ENCODE assay signal across 19 cellular contexts in the genomic region with DNA sequence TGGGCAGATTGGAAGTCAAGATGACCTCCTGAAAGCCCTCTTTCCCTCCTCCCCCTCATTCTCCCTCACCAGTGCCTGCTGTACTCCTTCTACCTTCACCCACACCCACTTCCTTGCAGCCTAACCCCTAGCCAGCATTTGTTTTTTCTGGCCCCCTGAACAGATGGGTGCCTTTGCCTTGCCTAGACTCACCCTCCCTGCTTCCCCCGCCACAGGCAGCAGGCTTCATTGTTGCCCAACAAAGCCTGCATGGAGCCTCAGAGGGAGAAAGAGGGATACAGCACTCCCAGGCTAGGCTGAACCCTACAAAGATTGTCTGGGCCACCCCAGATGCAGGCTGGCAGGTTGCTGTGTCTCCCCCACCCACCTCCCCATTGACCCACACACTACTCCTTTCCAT. TPM values are rescaled to one million over a fixed set of nuclear protein-coding genes. Genes with fewer than 3 reads are reported as not detected.
DNase-seq lines count a peak whose midpoint lies in the region; ATAC-seq and TF ChIP-seq lines count a peak whose summit lies in the region.
"Had no signal": no experiment of that assay in that cellular context is flagged by ENCODE, and none has a peak within 500 bp of the region (broad histone marks: within the 10 kb centered on the region; RNA-seq: fewer than 3 reads in every experiment).

No MANE protein-coding gene starts in this region.

- H3K27me3 ChIP-seq in right atrium auricular region, result no peaks in the 10 kb centered on the region
- H3K27me3 ChIP-seq in esophagus squamous epithelium, result peaks cover 0 to 5% (median 0%) of the 10 kb centered on the region in 4 donors
- H3K27me3 ChIP-seq in skeletal muscle tissue (ENCODE audit: control insufficient read depth in 3 of 3, insufficient read depth in 3 of 3, low read length in 3 of 3), result no peaks in the 10 kb centered on the region
- no peaks in the 10 kb centered on the region for H3K27me3 ChIP-seq in vagina
- H3K27me3 ChIP-seq: body of pancreas, colonic mucosa had no signal

- H3K4me3 Mint-ChIP-seq in T-helper 2 cell treated with Interferon-gamma antibody and Interleukin-4, amounts not matched to agents 5 μg/mL and 100 μg/mL, for 36 hours, result no peak overlapping the region
- H3K4me3 Mint-ChIP-seq in activated T-cell treated with anti-CD3 and anti-CD28 coated beads, Interleukin-2, amount 50 U/mL, for 72 hours, result no peak overlapping the region
- peak overlapping the region in 2 of 10 donors; percentile 18 to 54 for H3K4me3 Mint-ChIP-seq in naive thymus-derived CD8-positive, alpha-beta T cell
- H3K4me3 Mint-ChIP-seq: activated CD8-positive, alpha-beta memory T cell treated with anti-CD3 and anti-CD28 coated beads, Interleukin-2, amount 10 ng/mL, durations not matched to agents 7 days and 5 days; activated naive CD8-positive, alpha-beta T cell; activated T-helper 17 cell treated with anti-CD3 and anti-CD28 coated beads, Interleukin-2, amount 50 U/mL, for 72 hours; natural killer cell treated with Interleukin-12 subunit alpha and Interleukin-12 subunit beta and Interleukin-15 and Interleukin-18, amount 100 ng/mL, for 72 hours had no signal

- peaks cover 29% of the 10 kb centered on the region for H3K27me3 Mint-ChIP-seq in T-helper 2 cell treated with Interferon-gamma antibody and Interleukin-4, amounts not matched to agents 5 μg/mL and 100 μg/mL, for 36 hours (ENCODE audit: low read depth)
- peaks cover 22% of the 10 kb centered on the region for H3K27me3 Mint-ChIP-seq in activated T-cell treated with anti-CD3 and anti-CD28 coated beads, Interleukin-2, amount 50 U/mL, for 72 hours (ENCODE audit: low read depth)
- H3K27me3 Mint-ChIP-seq in naive thymus-derived CD8-positive, alpha-beta T cell, result peaks cover 0 to 8% (median 0%) of the 10 kb centered on the region in 5 donors
- H3K27me3 Mint-ChIP-seq: activated naive CD8-positive, alpha-beta T cell had no signal

- H3K4me3 ChIP-seq in right atrium auricular region (peak overlapping the region in 1 of 2 donors; percentile 77), esophagus squamous epithelium (peak overlapping the region in 2 of 4 donors; percentile 84 to 90), skeletal muscle tissue (ENCODE audit: low read length in 3 of 3) (peak overlapping the region in 2 of 3 donors; percentile 58 to 83), vagina (no peak overlapping the region)
- H3K4me3 ChIP-seq: body of pancreas, colonic mucosa had no signal

- no peak overlapping the region for H3K27ac Mint-ChIP-seq in T-helper 2 cell treated with Interferon-gamma antibody and Interleukin-4, amounts not matched to agents 5 μg/mL and 100 μg/mL, for 36 hours
- no peak overlapping the region for H3K27ac Mint-ChIP-seq in activated T-cell treated with anti-CD3 and anti-CD28 coated beads, Interleukin-2, amount 50 U/mL, for 72 hours
- peak overlapping the region in 4 of 10 donors; percentile 7 to 74 (median 60) for H3K27ac Mint-ChIP-seq in naive thymus-derived CD8-positive, alpha-beta T cell
- H3K27ac Mint-ChIP-seq: activated CD8-positive, alpha-beta memory T cell treated with anti-CD3 and anti-CD28 coated beads, Interleukin-2, amount 10 ng/mL, durations not matched to agents 7 days and 5 days; activated naive CD8-positive, alpha-beta T cell; activated T-helper 17 cell treated with anti-CD3 and anti-CD28 coated beads, Interleukin-2, amount 50 U/mL, for 72 hours had no signal

- H3K36me3 ChIP-seq in right atrium auricular region, result no peaks in the 10 kb centered on the region
- no peaks in the 10 kb centered on the region for H3K36me3 ChIP-seq in esophagus squamous epithelium
- H3K36me3 ChIP-seq in skeletal muscle tissue (ENCODE audit: control insufficient read depth in 3 of 3, insufficient read depth in 3 of 3, low read length in 3 of 3), result no peaks in the 10 kb centered on the region
- no peaks in the 10 kb centered on the region for H3K36me3 ChIP-seq in vagina
- H3K36me3 ChIP-seq: colonic mucosa had no signal

- H3K4me1 ChIP-seq in right atrium auricular region, result peaks cover 0 to 52% of the 10 kb centered on the region in 2 donors
- peaks cover 0 to 83% (median 13%) of the 10 kb centered on the region in 3 donors for H3K4me1 ChIP-seq in esophagus squamous epithelium
- peaks cover 54 to 67% (median 61%) of the 10 kb centered on the region in 3 donors for H3K4me1 ChIP-seq in skeletal muscle tissue (ENCODE audit: control insufficient read depth in 3 of 3, insufficient read depth in 3 of 3, low read length in 3 of 3)
- H3K4me1 ChIP-seq in vagina, result peaks cover 39% of the 10 kb centered on the region
- H3K4me1 ChIP-seq: colonic mucosa had no signal

- intact Hi-C loops in left ventricle myocardium superior (cut with micrococcal nuclease), result no loop called here
- intact Hi-C loops in esophagus squamous epithelium (cut with DNase I), result no loop called here
- intact Hi-C loops in vagina (cut with DNase I), result no loop called here

- ATAC-seq in left ventricle myocardium superior, result no peak
- no peak for ATAC-seq in activated T-cell treated with anti-CD3 and anti-CD28 coated beads, Interleukin-2, amount 50 U/mL, for 72 hours (replicated peaks in 1 of 2)
- no peak for ATAC-seq in naive thymus-derived CD8-positive, alpha-beta T cell
- ATAC-seq: activated CD8-positive, alpha-beta memory T cell treated with anti-CD3 and anti-CD28 coated beads, Interleukin-2, amount 10 ng/mL, durations not matched to agents 7 days and 5 days; activated T-helper 17 cell treated with anti-CD3 and anti-CD28 coated beads, Interleukin-2, amount 50 U/mL, for 72 hours; body of pancreas; natural killer cell treated with Interleukin-12 subunit alpha and Interleukin-12 subunit beta and Interleukin-15 and Interleukin-18, amount 100 ng/mL, for 72 hours had no signal

- H3K9me3 Mint-ChIP-seq in T-helper 2 cell treated with Interferon-gamma antibody and Interleukin-4, amounts not matched to agents 5 μg/mL and 100 μg/mL, for 36 hours, result no peaks in the 10 kb centered on the region
- no peaks in the 10 kb centered on the region for H3K9me3 Mint-ChIP-seq in activated T-cell treated with anti-CD3 and anti-CD28 coated beads, Interleukin-2, amount 50 U/mL, for 72 hours
- H3K9me3 Mint-ChIP-seq in naive thymus-derived CD8-positive, alpha-beta T cell, result no peaks in the 10 kb centered on the region
- H3K9me3 Mint-ChIP-seq: activated T-helper 17 cell treated with anti-CD3 and anti-CD28 coated beads, Interleukin-2, amount 50 U/mL, for 72 hours; natural killer cell treated with Interleukin-12 subunit alpha and Interleukin-12 subunit beta and Interleukin-15 and Interleukin-18, amount 100 ng/mL, for 72 hours had no signal

- H3K27ac ChIP-seq in right atrium auricular region (peak overlapping the region; percentile 8 to 85), esophagus squamous epithelium (peak overlapping the region in 3 of 4 donors; percentile 12 to 94 (median 42)), skeletal muscle tissue (ENCODE audit: low read depth, low read length) (peak overlapping the region; percentile 43), vagina (peak overlapping the region; percentile 23)
- H3K27ac ChIP-seq: colonic mucosa had no signal

- peak overlapping the region in 2 of 3 donors; percentile 30 to 97 for H3K9ac ChIP-seq in skeletal muscle tissue (ENCODE audit: low read depth in 1 of 3, low read length in 3 of 3)

- 78 to 80% methylated on average over 1 of the region's 1 CpG for WGBS in esophagus squamous epithelium, 2 donors

- peaks cover 1% of the 10 kb centered on the region for H3K4me1 Mint-ChIP-seq in T-helper 2 cell treated with Interferon-gamma antibody and Interleukin-4, amounts not matched to agents 5 μg/mL and 100 μg/mL, for 36 hours (ENCODE audit: low read depth)
- peaks cover 10% of the 10 kb centered on the region for H3K4me1 Mint-ChIP-seq in activated T-cell treated with anti-CD3 and anti-CD28 coated beads, Interleukin-2, amount 50 U/mL, for 72 hours (ENCODE audit: low read depth)
- peaks cover 12 to 38% (median 24%) of the 10 kb centered on the region in 4 donors for H3K4me1 Mint-ChIP-seq in naive thymus-derived CD8-positive, alpha-beta T cell
- H3K4me1 Mint-ChIP-seq: activated CD8-positive, alpha-beta memory T cell treated with anti-CD3 and anti-CD28 coated beads, Interleukin-2, amount 10 ng/mL, durations not matched to agents 7 days and 5 days had no signal

- H3K36me3 Mint-ChIP-seq in T-helper 2 cell treated with Interferon-gamma antibody and Interleukin-4, amounts not matched to agents 5 μg/mL and 100 μg/mL, for 36 hours (ENCODE audit: low read depth), result no peaks in the 10 kb centered on the region
- no peaks in the 10 kb centered on the region for H3K36me3 Mint-ChIP-seq in activated T-cell treated with anti-CD3 and anti-CD28 coated beads, Interleukin-2, amount 50 U/mL, for 72 hours (ENCODE audit: insufficient read depth in 2 of 2)
- H3K36me3 Mint-ChIP-seq in naive thymus-derived CD8-positive, alpha-beta T cell, result no peaks in the 10 kb centered on the region
- H3K36me3 Mint-ChIP-seq: activated CD8-positive, alpha-beta memory T cell treated with anti-CD3 and anti-CD28 coated beads, Interleukin-2, amount 10 ng/mL, durations not matched to agents 7 days and 5 days; activated naive CD8-positive, alpha-beta T cell; natural killer cell treated with Interleukin-12 subunit alpha and Interleukin-12 subunit beta and Interleukin-15 and Interleukin-18, amount 100 ng/mL, for 72 hours had no signal

- TF ChIP-seq POLR2A in esophagus squamous epithelium (IDR thresholded peaks at IDR 0.05) (no peak), vagina (IDR thresholded peaks at IDR 0.05) (no peak)

- H3K9me3 ChIP-seq in right atrium auricular region, result no peaks in the 10 kb centered on the region
- no peaks in the 10 kb centered on the region for H3K9me3 ChIP-seq in esophagus squamous epithelium
- H3K9me3 ChIP-seq in skeletal muscle tissue (ENCODE audit: control insufficient read depth in 3 of 3, low read length in 3 of 3), result no peaks in the 10 kb centered on the region
- H3K9me3 ChIP-seq in vagina, result no peaks in the 10 kb centered on the region
- H3K9me3 ChIP-seq: body of pancreas, colonic mucosa had no signal

- no peak for TF ChIP-seq CTCF in right atrium auricular region (IDR thresholded peaks at IDR 0.05)
- no peak for TF ChIP-seq CTCF in esophagus squamous epithelium (IDR thresholded peaks at IDR 0.05)
- no peak for TF ChIP-seq CTCF in vagina (IDR thresholded peaks at IDR 0.05)

- POLR2A ChIA-PET in naive thymus-derived CD8-positive, alpha-beta T cell (lab: Charles Lee), result no interaction called here

- DNase-seq in right atrium auricular region (ENCODE audit: low spot score) (peak; percentile 55), left ventricle myocardium superior (no peak), esophagus squamous epithelium (lab: John Stamatoyannopoulos, UW) (no peak), vagina (ENCODE audit: extremely low spot score in 2 of 2) (no peak)
- DNase-seq in T-helper 2 cell treated with Interferon-gamma antibody and Interleukin-4, amounts not matched to agents 5 μg/mL and 100 μg/mL, for 36 hours (ENCODE audit: low spot score), result no peak
- no peak for DNase-seq in activated T-cell treated with anti-CD3 and anti-CD28 coated beads, Interleukin-2, amount 50 U/mL, for 72 hours
- DNase-seq in naive thymus-derived CD8-positive, alpha-beta T cell, result no peak
- DNase-seq: activated CD4-positive, alpha-beta T cell treated with anti-CD3 and anti-CD28 coated beads for 48 hours; activated CD8-positive, alpha-beta memory T cell treated with anti-CD3 and anti-CD28 coated beads, Interleukin-2, amount 10 ng/mL, durations not matched to agents 7 days and 5 days; body of pancreas; colonic mucosa; MM.1S; NCI-H146; NCI-H526 treated with DMSO at 0.1 percent for 48 hours; stimulated activated naive CD4-positive, alpha-beta T cell treated with Interleukin-2 at 50 U/mL for 16 hours had no signal

RNA-seq across cellular contexts. Expression of gene MOCS1, which starts 2.7 kb away (rescaled TPM):
- total RNA-seq in right atrium auricular region, result 10 to 100 TPM; 18.7 to 28.0 TPM
- 24.7 TPM for total RNA-seq in left ventricle myocardium superior
- total RNA-seq in esophagus squamous epithelium, result 10 to 100 TPM in 2 of 4 donors, 1 to 10 TPM in 2; 5.0 to 12.0 (median 8.4) TPM
- total RNA-seq in skeletal muscle tissue, result 6.8 TPM
- total RNA-seq in vagina, result 14.7 TPM
- total RNA-seq in activated T-cell treated with anti-CD3 and anti-CD28 coated beads, Interleukin-2, amount 50 U/mL, for 72 hours, result 1 to 10 TPM; 1.4 to 2.6 TPM
- 1 to 10 TPM; 3.1 to 3.4 TPM for total RNA-seq in naive thymus-derived CD8-positive, alpha-beta T cell
- 1 to 10 TPM in 2 of 3 donors, under 1 TPM in 1; 0.92 to 2.2 (median 1.6) TPM for polyA plus RNA-seq in naive thymus-derived CD8-positive, alpha-beta T cell

Comparison
In these comparisons a context has a peak if more than half of its experiments do, and no peak if none do; other contexts are left out.
1. H3K4me3 ChIP-seq: peak in skeletal muscle tissue (2 of 3); none in vagina (0 of 2).
2. Peak in every context shown above with its lines, with median percentiles within 50 percentile points of each other: H3K27ac ChIP-seq.